ENCODE assay signal across 19 cellular contexts in genomic region chr2:47675196-47675825, GRCh38.
"Had no signal": no experiment of that assay in that cellular context is flagged by ENCODE, and none has a peak within 500 bp of the region (broad histone marks: within the 10 kb centered on the region; RNA-seq: fewer than 3 reads in every experiment).

No MANE protein-coding gene starts in this region.

- H3K4me1 Mint-ChIP-seq: immature natural killer cell; memory B cell; naive B cell; stimulated activated naive CD8-positive, alpha-beta T cell treated with anti-CD3 and anti-CD28 coated beads, Interleukin-15, amount 100 ng/mL, for 72 hours had no signal

- ATAC-seq: activated naive CD4-positive, alpha-beta T cell treated with anti-CD3 and anti-CD28 coated beads, Interleukin-2, amount 50 U/mL, for 72 hours; gastrocnemius medialis; mucosa of descending colon; psoas muscle; right cardiac atrium; stimulated activated naive CD8-positive, alpha-beta T cell treated with anti-CD3 and anti-CD28 coated beads, Interleukin-15, amount 100 ng/mL, for 72 hours had no signal

- H3K27ac Mint-ChIP-seq: activated naive CD4-positive, alpha-beta T cell treated with anti-CD3 and anti-CD28 coated beads, Interleukin-2, amount 50 U/mL, for 72 hours; immature natural killer cell; memory B cell had no signal

- H3K27me3 Mint-ChIP-seq: memory B cell, naive B cell had no signal

- H3K4me3 Mint-ChIP-seq: immature natural killer cell; memory B cell; naive B cell; stimulated activated naive CD8-positive, alpha-beta T cell treated with anti-CD3 and anti-CD28 coated beads, Interleukin-15, amount 100 ng/mL, for 72 hours had no signal

- H3K36me3 Mint-ChIP-seq: activated naive CD4-positive, alpha-beta T cell treated with anti-CD3 and anti-CD28 coated beads, Interleukin-2, amount 50 U/mL, for 72 hours; immature natural killer cell; memory B cell; naive B cell had no signal

- H3K9me3 Mint-ChIP-seq: activated naive CD4-positive, alpha-beta T cell treated with anti-CD3 and anti-CD28 coated beads, Interleukin-2, amount 50 U/mL, for 72 hours; memory B cell; stimulated activated naive CD8-positive, alpha-beta T cell treated with anti-CD3 and anti-CD28 coated beads, Interleukin-15, amount 100 ng/mL, for 72 hours had no signal

- DNase-seq: activated CD4-positive, alpha-beta T cell treated with anti-CD3 and anti-CD28 coated beads for 1 hour; activated CD4-positive, alpha-beta T cell treated with anti-CD3 and anti-CD28 coated beads, Interleukin-2, amount 50 U/mL, for 4 hours; activated gamma-delta T cell; cerebellar nuclear complex; cortex of kidney; gastrocnemius medialis; head of caudate nucleus; immature natural killer cell; mucosa of descending colon; naive B cell; ovary; psoas muscle; right cardiac atrium; stimulated activated naive CD8-positive, alpha-beta T cell treated with anti-CD3 and anti-CD28 coated beads, Interleukin-15, amount 100 ng/mL, for 72 hours; transverse colon; uterus; WERI-Rb-1 had no signal
